30 cellular contexts compared by ENCODE assay signal in the genomic region with DNA sequence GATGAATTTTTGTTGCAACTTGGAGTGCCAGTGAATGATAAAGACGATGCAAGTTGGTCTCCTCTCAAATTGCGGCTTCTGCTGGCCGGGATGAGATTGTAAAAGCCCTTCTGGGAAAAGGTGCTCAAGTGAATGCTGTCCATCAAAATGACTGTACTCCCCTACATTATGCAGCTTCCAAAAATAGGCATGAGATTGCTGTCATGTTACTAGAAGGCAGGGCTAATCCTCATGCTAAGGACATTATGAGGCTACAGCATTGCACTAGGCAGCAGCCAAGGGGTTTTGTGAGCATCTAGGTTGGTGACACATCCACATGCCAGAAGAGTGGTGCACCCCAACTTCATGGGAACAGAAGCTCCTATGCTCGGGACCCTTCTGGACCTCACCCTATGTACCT.
"Had no signal": no experiment of that assay in that cellular context is flagged by ENCODE, and none has a peak within 500 bp of the region (broad histone marks: within the 10 kb centered on the region; RNA-seq: fewer than 3 reads in every experiment).

No MANE protein-coding gene starts in this region.

- H3K36me3 ChIP-seq: adrenal gland, colonic mucosa, esophagus squamous epithelium, gastroesophageal sphincter, WERI-Rb-1 had no signal

- H3K4me1 ChIP-seq: adrenal gland, colonic mucosa, gastroesophageal sphincter had no signal

- H3K27ac ChIP-seq: adrenal gland, body of pancreas, colonic mucosa, epithelial cell of prostate, esophagus squamous epithelium, gastroesophageal sphincter, WERI-Rb-1 had no signal

- H3K27me3 ChIP-seq: adrenal gland, body of pancreas, colonic mucosa, esophagus squamous epithelium, gastroesophageal sphincter had no signal

- DNase-seq: activated B cell treated with CpG ODN at 0.5 μM for 24 hours; activated CD4-positive, alpha-beta T cell treated with anti-CD3 and anti-CD28 coated beads for 48 hours; activated CD4-positive, alpha-beta T cell treated with anti-CD3 and anti-CD28 coated beads, Interleukin-2, amount 50 U/mL, for 1 hour; activated CD4-positive, alpha-beta T cell treated with anti-CD3 and anti-CD28 coated beads, Interleukin-2, amount 50 U/mL, for 48 hours; activated CD8-positive, alpha-beta memory T cell treated with anti-CD3 and anti-CD28 coated beads for 24 hours; activated CD8-positive, alpha-beta T cell treated with anti-CD3 and anti-CD28 coated beads for 36 hours; activated effector memory CD4-positive, alpha-beta T cell treated with Interleukin-2 at 50 U/mL for 16 hours; activated naive CD4-positive, alpha-beta T cell treated with anti-CD3 and anti-CD28 coated beads for 36 hours; activated naive CD8-positive, alpha-beta T cell treated with anti-CD3 and anti-CD28 coated beads for 36 hours; activated naive CD8-positive, alpha-beta T cell treated with anti-CD3 and anti-CD28 coated beads, Interleukin-2, amount 50 U/mL, for 24 hours; activated T-cell treated with anti-CD3 and anti-CD28 coated beads, Interleukin-2, amount 50 U/mL, for 4 hours; adrenal gland; amygdala; aorta; body of pancreas; central memory CD4-positive, alpha-beta T cell; cerebellar nuclear complex; colonic mucosa; effector CD8-positive, alpha-beta T cell; esophagus squamous epithelium; foreskin melanocyte; T-helper 1 cell; T-helper 17 cell; T1000; WERI-Rb-1 had no signal

- H3K9me3 ChIP-seq: adrenal gland, body of pancreas, colonic mucosa, esophagus squamous epithelium, gastroesophageal sphincter had no signal

- FAIRE-seq: endometrium had no signal

- H3K4me3 ChIP-seq: adrenal gland, body of pancreas, colonic mucosa, esophagus squamous epithelium, gastroesophageal sphincter had no signal

- ATAC-seq: activated CD4-positive, CD25-positive, alpha-beta regulatory T cell treated with anti-CD3 and anti-CD28 coated beads, Interleukin-2, amount 50 U/mL, for 24 hours; activated CD8-positive, alpha-beta T cell treated with anti-CD3 and anti-CD28 coated beads for 36 hours; activated naive CD8-positive, alpha-beta T cell treated with anti-CD3 and anti-CD28 coated beads, Interleukin-2, amount 50 U/mL, for 24 hours; activated T-cell treated with anti-CD3 and anti-CD28 coated beads, Interleukin-2, amount 50 U/mL, for 4 hours; activated T-helper 17 cell treated with anti-CD3 and anti-CD28 coated beads, Interleukin-2, amount 50 U/mL, for 72 hours; body of pancreas; gastroesophageal sphincter; T-helper 17 cell had no signal
